Comparison of ENCODE assay signal across 9 cellular contexts in genomic region chr19:48720613-48721296, GRCh38. TPM values are rescaled to one million over a fixed set of nuclear protein-coding genes. Genes with fewer than 3 reads are reported as not detected.
DNase-seq lines count a peak whose midpoint lies in the region; ATAC-seq and TF ChIP-seq lines count a peak whose summit lies in the region.
"Had no signal": no experiment of that assay in that cellular context is flagged by ENCODE, and none has a peak within 500 bp of the region (broad histone marks: within the 10 kb centered on the region; RNA-seq: fewer than 3 reads in every experiment).

No MANE protein-coding gene starts in this region.

- ATAC-seq in GM19043 (IDR thresholded peaks at IDR 0.05; ENCODE audit: low read depth, unreplicated experiment) = peak; percentile 80
- peak; percentile 79 for ATAC-seq in HG03378 (IDR thresholded peaks at IDR 0.05; ENCODE audit: unreplicated experiment)
- peak; percentile 90 for ATAC-seq in left lobe of liver

- no peak for TF ChIP-seq CTCF in AG10803 (conservative IDR thresholded peaks at IDR 0.05; ENCODE audit: low read length)
- TF ChIP-seq CTCF in choroid plexus epithelial cell (conservative IDR thresholded peaks at IDR 0.05; ENCODE audit: low read depth, low read length) = no peak

- peak; percentile 99 for DNase-seq in AG10803 (ENCODE audit: low read depth)
- DNase-seq in NCI-H460 (ENCODE audit: extremely low read depth, low read depth) = peak; percentile 97
- DNase-seq in activated CD4-positive, alpha-beta T cell treated with anti-CD3 and anti-CD28 coated beads for 24 hours (ENCODE audit: low read depth in 2 of 2) = peak; percentile 86 to 88
- peak; percentile 100 for DNase-seq in choroid plexus epithelial cell (ENCODE audit: low read depth)
- DNase-seq in left lobe of liver (ENCODE audit: low spot score) = peak; percentile 96
- peak; percentile 83 for DNase-seq in stimulated activated CD4-positive, alpha-beta T cell treated with anti-CD3 and anti-CD28 coated beads, Interleukin-2, amount 100 ng/mL, for 4 hours (ENCODE audit: low read depth)

- H3K4me3 ChIP-seq in AG10803 (ENCODE audit: low read length) (peak overlapping the region; percentile 81), choroid plexus epithelial cell (ENCODE audit: low read depth, low read length) (peak overlapping the region; percentile 77)

RNA-seq across cellular contexts. Expression of gene MAMSTR, which starts 1.2 kb away (rescaled TPM):
- 0.32 and 0.43 TPM in 2 replicates for total RNA-seq in NCI-H460 (2014; rRNA removed; shearing (Covaris generic))
- polyA plus RNA-seq in NCI-H460 (2014; cell fraction: nucleus; rRNA removed) = 0.67 and 1.7 TPM in 2 replicates
- total RNA-seq in left lobe of liver = 0.23 TPM

RNA-seq across cellular contexts. Expression of gene RASIP1, which starts 19.7 kb away (rescaled TPM):
- total RNA-seq in NCI-H460 (2014; rRNA removed; shearing (Covaris generic)) = 0.43 and 0.50 TPM in 2 replicates
- polyA plus RNA-seq in NCI-H460 (2014; cell fraction: nucleus; rRNA removed) = 0.20 and 0.88 TPM in 2 replicates
- 3.1 TPM for total RNA-seq in left lobe of liver

RNA-seq across cellular contexts. Expression of gene FUT2, which starts 25.0 kb away (rescaled TPM):
- total RNA-seq in NCI-H460 (2014; rRNA removed; shearing (Covaris generic)) = not detected in 2 replicates
- polyA plus RNA-seq in NCI-H460 (2014; cell fraction: nucleus; rRNA removed) = not detected in 2 replicates
- total RNA-seq in left lobe of liver = not detected
- total RNA-seq: activated CD8-positive, alpha-beta memory T cell treated with anti-CD3 and anti-CD28 coated beads for 36 hours had no signal

RNA-seq across cellular contexts. Expression of gene IZUMO1, which starts 26.0 kb away (rescaled TPM):
- 0.15 and 0.52 TPM in 2 replicates for total RNA-seq in NCI-H460 (2014; rRNA removed; shearing (Covaris generic))
- polyA plus RNA-seq in NCI-H460 (2014; cell fraction: nucleus; rRNA removed) = 0.17 and 0.31 TPM in 2 replicates
- total RNA-seq in left lobe of liver = not detected
- total RNA-seq: activated CD8-positive, alpha-beta memory T cell treated with anti-CD3 and anti-CD28 coated beads for 36 hours had no signal

RNA-seq across cellular contexts. Expression of gene FUT1, which starts 31.7 kb away (rescaled TPM):
- 1.6 and 2.3 TPM in 2 replicates for total RNA-seq in NCI-H460 (2014; rRNA removed; shearing (Covaris generic))
- 1.6 and 3.8 TPM in 2 replicates for polyA plus RNA-seq in NCI-H460 (2014; cell fraction: nucleus; rRNA removed)
- 0.43 TPM for total RNA-seq in left lobe of liver

Comparison
In these comparisons a context has a peak if more than half of its experiments do, and no peak if none do; other contexts are left out.
1. Peak in every context shown above with its lines: DNase-seq, ATAC-seq and H3K4me3 ChIP-seq.